16 cellular contexts compared by ENCODE assay signal in genomic region chr18:54416459-54416858, GRCh38. TPM values are rescaled to one million over a fixed set of nuclear protein-coding genes. Genes with fewer than 3 reads are reported as not detected.
DNase-seq lines count a peak whose midpoint lies in the region; ATAC-seq and TF ChIP-seq lines count a peak whose summit lies in the region.
"Had no signal": no experiment of that assay in that cellular context is flagged by ENCODE, and none has a peak within 500 bp of the region (broad histone marks: within the 10 kb centered on the region; RNA-seq: fewer than 3 reads in every experiment).

No MANE protein-coding gene starts in this region.

- no peaks in the 10 kb centered on the region for H3K9me3 ChIP-seq in HAP-1
- H3K9me3 ChIP-seq: BE2C had no signal

- no peak overlapping the region for H3K4me3 Mint-ChIP-seq in WTC11
- H3K4me3 Mint-ChIP-seq: activated naive CD8-positive, alpha-beta T cell treated with anti-CD3 and anti-CD28 coated beads, Interleukin-2, amount 10 ng/mL, durations not matched to agents 7 days and 5 days had no signal

- CTCF ChIA-PET in WTC11 (lab: Charles Lee) = interaction anchor here (1.0 to 1.3 kb wide), 2 partner anchors 24 to 28 kb away, joined by 3 read pairs; no protein-coding TSS in a partner anchor

- no peaks in the 10 kb centered on the region for H3K9me3 Mint-ChIP-seq in WTC11
- H3K9me3 Mint-ChIP-seq: activated naive CD8-positive, alpha-beta T cell treated with anti-CD3 and anti-CD28 coated beads, Interleukin-2, amount 10 ng/mL, durations not matched to agents 7 days and 5 days had no signal

- POLR2A ChIA-PET in WTC11 (lab: Charles Lee) = no interaction called here

- no peaks in the 10 kb centered on the region for H3K36me3 Mint-ChIP-seq in WTC11
- H3K36me3 Mint-ChIP-seq: activated naive CD8-positive, alpha-beta T cell treated with anti-CD3 and anti-CD28 coated beads, Interleukin-2, amount 10 ng/mL, durations not matched to agents 7 days and 5 days had no signal

- H3K4me3 ChIP-seq in ACC112 (ENCODE audit: low read depth, low read length) (peak overlapping the region; percentile 43), HAP-1 (no peak overlapping the region)

- peaks cover 18% of the 10 kb centered on the region for H3K4me1 ChIP-seq in ACC112 (ENCODE audit: control insufficient read depth, insufficient read depth, low read length, unreplicated experiment)
- peaks cover 16% of the 10 kb centered on the region for H3K4me1 ChIP-seq in HAP-1
- H3K4me1 ChIP-seq: BE2C had no signal

- no peaks in the 10 kb centered on the region for H3K27me3 Mint-ChIP-seq in WTC11 (ENCODE audit: low read depth)

- no peak for ATAC-seq in WTC11
- no peak for ATAC-seq in HG02610 (IDR thresholded peaks at IDR 0.05; ENCODE audit: unreplicated experiment)

- H3K79me2 ChIP-seq in ACC112 (ENCODE audit: control insufficient read depth, insufficient read depth, low read length, unreplicated experiment) = no peaks in the 10 kb centered on the region

- no peak overlapping the region for H3K27ac Mint-ChIP-seq in WTC11
- H3K27ac Mint-ChIP-seq: activated naive CD8-positive, alpha-beta T cell treated with anti-CD3 and anti-CD28 coated beads, Interleukin-2, amount 10 ng/mL, durations not matched to agents 7 days and 5 days had no signal

- H3K36me3 ChIP-seq in ACC112 (ENCODE audit: insufficient read depth, low read length) (no peaks in the 10 kb centered on the region), HAP-1 (replicated peaks) (no peaks in the 10 kb centered on the region)
- H3K36me3 ChIP-seq: BE2C had no signal

- TF ChIP-seq CTCF in WTC11 (IDR thresholded peaks at IDR 0.05) = no peak

- in situ Hi-C loops in HAP-1 (cut with MboI; ENCODE audit: low sequenced_read_pairs) = no loop called here

- H3K27me3 ChIP-seq in ACC112 (ENCODE audit: insufficient read depth, low read length) = no peaks in the 10 kb centered on the region
- H3K27me3 ChIP-seq in HAP-1 (ENCODE audit: low read depth) = 0 out of 2 replicates have a peak, but pooled peaks cover 4% of the 10 kb centered on the region
- H3K27me3 ChIP-seq: BE2C had no signal

- H2AFZ ChIP-seq in ACC112 (ENCODE audit: low read length, unreplicated experiment) = peak overlapping the region; percentile 80

- peak overlapping the region; percentile 70 for H3K27ac ChIP-seq in ACC112 (ENCODE audit: low read depth, low read length)

- DNase-seq in HAP-1 (ENCODE audit: low spot score in 2 of 2) (peak; percentile 28 to 96), brain pericyte (ENCODE audit: low read depth, low spot score) (peak; percentile 37), kidney tubule cell (ENCODE audit: low spot score) (peak; percentile 77), WTC11 (ENCODE audit: low spot score) (no peak), NOMO-1 treated with dmso at 0.1 percent for 144 hours (lab: John Stamatoyannopoulos, UW; ENCODE audit: unreplicated experiment) (no peak), Ammon's horn (ENCODE audit: low spot score) (no peak)
- DNase-seq: activated CD8-positive, alpha-beta memory T cell treated with anti-CD3 and anti-CD28 coated beads, Interleukin-2, amount 50 U/mL, for 48 hours; activated naive CD8-positive, alpha-beta T cell treated with anti-CD3 and anti-CD28 coated beads, Interleukin-2, amount 10 ng/mL, durations not matched to agents 7 days and 5 days; BE2C; effector CD4-positive, alpha-beta T cell; stimulated activated CD4-positive, alpha-beta T cell treated with anti-CD3 and anti-CD28 coated beads, Interleukin-4, amount 100 ng/mL, for 24 hours; stimulated activated naive CD4-positive, alpha-beta T cell treated with Interleukin-2 at 50 U/mL for 16 hours had no signal

- no peaks in the 10 kb centered on the region for H3K4me1 Mint-ChIP-seq in WTC11
- H3K4me1 Mint-ChIP-seq: activated naive CD8-positive, alpha-beta T cell treated with anti-CD3 and anti-CD28 coated beads, Interleukin-2, amount 10 ng/mL, durations not matched to agents 7 days and 5 days had no signal

TF ChIP-seq in WTC11, 78 proteins besides CTCF, POLR2A, EP300 and RAD21:
- TF ChIP-seq, protein P1, sequence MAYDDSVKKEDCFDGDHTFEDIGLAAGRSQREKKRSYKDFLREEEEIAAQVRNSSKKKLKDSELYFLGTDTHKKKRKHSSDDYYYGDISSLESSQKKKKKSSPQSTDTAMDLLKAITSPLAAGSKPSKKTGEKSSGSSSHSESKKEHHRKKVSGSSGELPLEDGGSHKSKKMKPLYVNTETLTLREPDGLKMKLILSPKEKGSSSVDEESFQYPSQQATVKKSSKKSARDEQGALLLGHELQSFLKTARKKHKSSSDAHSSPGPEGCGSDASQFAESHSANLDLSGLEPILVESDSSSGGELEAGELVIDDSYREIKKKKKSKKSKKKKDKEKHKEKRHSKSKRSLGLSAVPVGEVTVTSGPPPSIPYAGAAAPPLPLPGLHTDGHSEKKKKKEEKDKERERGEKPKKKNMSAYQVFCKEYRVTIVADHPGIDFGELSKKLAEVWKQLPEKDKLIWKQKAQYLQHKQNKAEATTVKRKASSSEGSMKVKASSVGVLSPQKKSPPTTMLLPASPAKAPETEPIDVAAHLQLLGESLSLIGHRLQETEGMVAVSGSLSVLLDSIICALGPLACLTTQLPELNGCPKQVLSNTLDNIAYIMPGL (CRISPR knock-in tag; IDR thresholded peaks at IDR 0.05) = no peak
- TF ChIP-seq PRRX2 (CRISPR knock-in tag; IDR thresholded peaks at IDR 0.05) (no peak), FOXK1 (CRISPR knock-in tag; IDR thresholded peaks at IDR 0.05) (no peak), ZNF671 (CRISPR knock-in tag; IDR thresholded peaks at IDR 0.05) (no peak), ZNF138 (CRISPR knock-in tag; conservative IDR thresholded peaks at IDR 0.05) (no peak), NR2C2 (CRISPR knock-in tag; IDR thresholded peaks at IDR 0.05) (no peak), CBFB (CRISPR knock-in tag; IDR thresholded peaks at IDR 0.05; ENCODE audit: low read depth) (no peak)
- TF ChIP-seq, protein P2, sequence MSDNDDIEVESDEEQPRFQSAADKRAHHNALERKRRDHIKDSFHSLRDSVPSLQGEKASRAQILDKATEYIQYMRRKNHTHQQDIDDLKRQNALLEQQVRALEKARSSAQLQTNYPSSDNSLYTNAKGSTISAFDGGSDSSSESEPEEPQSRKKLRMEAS (CRISPR knock-in tag; IDR thresholded peaks at IDR 0.05) = no peak
- TF ChIP-seq, protein P3, sequence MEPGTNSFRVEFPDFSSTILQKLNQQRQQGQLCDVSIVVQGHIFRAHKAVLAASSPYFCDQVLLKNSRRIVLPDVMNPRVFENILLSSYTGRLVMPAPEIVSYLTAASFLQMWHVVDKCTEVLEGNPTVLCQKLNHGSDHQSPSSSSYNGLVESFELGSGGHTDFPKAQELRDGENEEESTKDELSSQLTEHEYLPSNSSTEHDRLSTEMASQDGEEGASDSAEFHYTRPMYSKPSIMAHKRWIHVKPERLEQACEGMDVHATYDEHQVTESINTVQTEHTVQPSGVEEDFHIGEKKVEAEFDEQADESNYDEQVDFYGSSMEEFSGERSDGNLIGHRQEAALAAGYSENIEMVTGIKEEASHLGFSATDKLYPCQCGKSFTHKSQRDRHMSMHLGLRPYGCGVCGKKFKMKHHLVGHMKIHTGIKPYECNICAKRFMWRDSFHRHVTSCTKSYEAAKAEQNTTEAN (CRISPR knock-in tag; IDR thresholded peaks at IDR 0.05) = no peak

RNA-seq across cellular contexts. Expression of gene C18orf54, which starts 58.8 kb away (rescaled TPM):
- 32.8 to 38.2 TPM (median 37.3 TPM) in 3 replicates for total RNA-seq in WTC11 (2021)

RNA-seq across cellular contexts. Expression of gene STARD6, which starts 58.8 kb away (rescaled TPM):
- 0.23 TPM in 1 of 3 replicates, not detected in the others for total RNA-seq in WTC11 (2021)
- total RNA-seq: activated naive CD8-positive, alpha-beta T cell treated with anti-CD3 and anti-CD28 coated beads, Interleukin-2, amount 10 ng/mL, durations not matched to agents 7 days and 5 days; mesenteric fat pad; posterior vena cava had no signal

Comparison
In these comparisons a context has a peak if more than half of its experiments do, and no peak if none do; other contexts are left out.
1. DNase-seq: peak in HAP-1 (2 of 2), brain pericyte (single experiment) and kidney tubule cell (single experiment); none in WTC11 (single experiment), NOMO-1 treated with dmso at 0.1 percent for 144 hours (single experiment) and Ammon's horn (single experiment).